8 cellular contexts compared by ENCODE assay signal in genomic region chr2:216498418-216499413, GRCh38. TPM values are rescaled to one million over a fixed set of nuclear protein-coding genes. Genes with fewer than 3 reads are reported as not detected.
DNase-seq lines count a peak whose midpoint lies in the region; ATAC-seq lines count a peak whose summit lies in the region.

Gene RPL37A (plus strand): TSS chr2:216498844. CDS start chr2:216498875, 31 bp downstream.

- peak within 1 kb of the TSS; percentile 94 for H3K27ac Mint-ChIP-seq in activated CD4-positive, alpha-beta T cell treated with anti-CD3 and anti-CD28 coated beads, Interleukin-2, amount 10 ng/mL, durations not matched to agents 7 days and 5 days

- H3K27me3 ChIP-seq in BLaER1: no peaks in the 10 kb centered on the region

- ATAC-seq in GM19328 (IDR thresholded peaks at IDR 0.05; ENCODE audit: unreplicated experiment): peak; percentile 81
- peak; percentile 88 for ATAC-seq in HG03520 (IDR thresholded peaks at IDR 0.05; ENCODE audit: unreplicated experiment)

- H3K4me1 Mint-ChIP-seq in activated CD4-positive, alpha-beta T cell treated with anti-CD3 and anti-CD28 coated beads, Interleukin-2, amount 10 ng/mL, durations not matched to agents 7 days and 5 days: peaks cover 62% of the 10 kb centered on the region

- peak within 1 kb of the TSS; percentile 98 for H3K27ac ChIP-seq in BLaER1

- H3K36me3 ChIP-seq in BLaER1: peaks cover 41% of the 10 kb centered on the region

- peaks cover 76% of the 10 kb centered on the region for H3K4me1 ChIP-seq in BLaER1

- DNase-seq in NCI-H69 (lab: John Stamatoyannopoulos, UW) (peak; percentile 94), cortex of kidney (lab: John Stamatoyannopoulos, UW) (peak; percentile 6), left kidney (ENCODE audit: low read depth, low spot score) (peak; percentile 99)
- DNase-seq in activated CD4-positive, alpha-beta T cell treated with anti-CD3 and anti-CD28 coated beads, Interleukin-2, amount 10 ng/mL, durations not matched to agents 7 days and 5 days: peak; percentile 93
- DNase-seq in stimulated activated CD4-positive, alpha-beta T cell treated with anti-CD3 and anti-CD28 coated beads, Interleukin-2, amount 100 ng/mL, for 24 hours: peak; percentile 89 to 91

- H4K20me1 ChIP-seq in BLaER1: peaks cover 49% of the 10 kb centered on the region

- CTCF ChIA-PET in activated CD4-positive, alpha-beta T cell treated with anti-CD3 and anti-CD28 coated beads, Interleukin-2, amount 10 ng/mL, durations not matched to agents 7 days and 5 days (lab: Charles Lee): interaction anchor here (0.7 to 1.5 kb wide), 6 partner anchors 8 to 467 kb away, joined by 3 to 5 read pairs (median 4); no protein-coding TSS in a partner anchor

- H3K4me3 ChIP-seq in BLaER1: peak within 1 kb of the TSS; percentile 92

- POLR2A ChIA-PET in activated CD4-positive, alpha-beta T cell treated with anti-CD3 and anti-CD28 coated beads, Interleukin-2, amount 10 ng/mL, durations not matched to agents 7 days and 5 days (lab: Charles Lee): interaction anchor here (0.6 to 1.0 kb wide), 4 partner anchors 15 to 154 kb away, joined by 3 to 4 read pairs (median 3); no protein-coding TSS in a partner anchor

- H3K4me2 ChIP-seq in BLaER1: peak within 1 kb of the TSS; percentile 93

- peaks cover 52% of the 10 kb centered on the region for H3K36me3 Mint-ChIP-seq in activated CD4-positive, alpha-beta T cell treated with anti-CD3 and anti-CD28 coated beads, Interleukin-2, amount 10 ng/mL, durations not matched to agents 7 days and 5 days (ENCODE audit: low read depth)

- H3K27me3 Mint-ChIP-seq in activated CD4-positive, alpha-beta T cell treated with anti-CD3 and anti-CD28 coated beads, Interleukin-2, amount 10 ng/mL, durations not matched to agents 7 days and 5 days: no peaks in the 10 kb centered on the region

- H3K9me3 Mint-ChIP-seq in activated CD4-positive, alpha-beta T cell treated with anti-CD3 and anti-CD28 coated beads, Interleukin-2, amount 10 ng/mL, durations not matched to agents 7 days and 5 days: no peaks in the 10 kb centered on the region

- peak within 1 kb of the TSS; percentile 100 for H3K9ac ChIP-seq in BLaER1

- H3K4me3 Mint-ChIP-seq in activated CD4-positive, alpha-beta T cell treated with anti-CD3 and anti-CD28 coated beads, Interleukin-2, amount 10 ng/mL, durations not matched to agents 7 days and 5 days: peak within 1 kb of the TSS; percentile 97

- H3K9me3 ChIP-seq in BLaER1: no peaks in the 10 kb centered on the region

RNA-seq across cellular contexts. Expression of gene RPL37A, which starts in this region (rescaled TPM):
- total RNA-seq in activated CD4-positive, alpha-beta T cell treated with anti-CD3 and anti-CD28 coated beads, Interleukin-2, amount 10 ng/mL, durations not matched to agents 7 days and 5 days: 1,000 to 10,000 TPM; 2,088 to 2,348 TPM

Comparison
In these comparisons a context has a peak if more than half of its experiments do, and no peak if none do; other contexts are left out.
1. Peak in every context shown above with its lines: DNase-seq, ATAC-seq, H3K4me3 ChIP-seq and H3K27ac ChIP-seq.
2. DNase-seq: peak in every context shown above with its lines; median percentile 99 in left kidney; 94 in NCI-H69; 93 in activated CD4-positive, alpha-beta T cell treated with anti-CD3 and anti-CD28 coated beads, Interleukin-2, amount 10 ng/mL, durations not matched to agents 7 days and 5 days; 90 in stimulated activated CD4-positive, alpha-beta T cell treated with anti-CD3 and anti-CD28 coated beads, Interleukin-2, amount 100 ng/mL, for 24 hours; 6 in cortex of kidney.